2 cellular contexts compared by ENCODE assay signal in the genomic region with DNA sequence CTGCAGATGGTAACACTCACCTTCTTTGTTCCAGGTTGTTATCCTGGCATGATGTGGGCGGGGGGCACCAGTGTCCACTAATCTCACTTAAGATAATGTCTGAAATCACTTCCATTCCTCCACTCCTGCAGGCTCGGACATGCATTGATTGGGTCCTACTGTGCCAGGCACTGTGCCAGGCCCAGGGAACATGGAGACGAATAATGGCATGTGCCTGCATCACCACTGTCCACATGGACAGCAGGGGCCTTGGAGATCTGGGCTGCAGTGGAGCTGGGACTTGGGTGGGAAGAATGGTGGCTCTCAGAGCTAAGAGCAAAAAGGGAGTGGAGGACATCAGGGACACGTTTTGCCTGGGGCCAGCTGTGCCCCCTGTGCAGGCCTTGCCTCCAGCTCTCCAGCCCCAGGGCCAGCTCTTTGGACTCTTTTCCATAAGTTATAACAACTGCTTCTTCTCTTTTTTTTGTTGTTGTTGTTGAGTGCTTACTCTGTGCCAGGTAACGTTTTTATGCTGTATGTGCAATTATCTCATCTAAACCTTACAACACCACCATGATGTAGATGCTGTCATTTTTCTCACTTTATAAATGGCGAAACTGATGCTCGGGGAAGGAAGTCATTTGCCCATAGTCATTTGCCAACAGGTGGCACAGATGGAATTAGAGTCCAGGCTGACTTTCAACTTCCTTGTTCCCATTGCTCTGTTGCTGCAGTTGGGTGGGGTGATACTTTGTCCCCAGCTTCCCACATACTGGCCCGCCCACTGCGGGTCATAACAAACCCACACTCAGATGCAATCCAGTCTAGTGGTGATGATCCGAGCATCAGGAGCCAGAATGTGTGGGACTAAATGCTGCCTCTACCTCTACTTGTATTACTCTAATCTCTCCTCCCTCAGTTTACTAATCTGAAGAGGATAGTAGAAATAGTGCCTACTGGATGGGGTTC.
TF ChIP-seq lines count a peak whose summit lies in the region.

No MANE protein-coding gene starts in this region.

TF ChIP-seq in A549, 52 proteins besides CTCF, POLR2A, EP300 and RAD21:
- TF ChIP-seq, protein P1, sequence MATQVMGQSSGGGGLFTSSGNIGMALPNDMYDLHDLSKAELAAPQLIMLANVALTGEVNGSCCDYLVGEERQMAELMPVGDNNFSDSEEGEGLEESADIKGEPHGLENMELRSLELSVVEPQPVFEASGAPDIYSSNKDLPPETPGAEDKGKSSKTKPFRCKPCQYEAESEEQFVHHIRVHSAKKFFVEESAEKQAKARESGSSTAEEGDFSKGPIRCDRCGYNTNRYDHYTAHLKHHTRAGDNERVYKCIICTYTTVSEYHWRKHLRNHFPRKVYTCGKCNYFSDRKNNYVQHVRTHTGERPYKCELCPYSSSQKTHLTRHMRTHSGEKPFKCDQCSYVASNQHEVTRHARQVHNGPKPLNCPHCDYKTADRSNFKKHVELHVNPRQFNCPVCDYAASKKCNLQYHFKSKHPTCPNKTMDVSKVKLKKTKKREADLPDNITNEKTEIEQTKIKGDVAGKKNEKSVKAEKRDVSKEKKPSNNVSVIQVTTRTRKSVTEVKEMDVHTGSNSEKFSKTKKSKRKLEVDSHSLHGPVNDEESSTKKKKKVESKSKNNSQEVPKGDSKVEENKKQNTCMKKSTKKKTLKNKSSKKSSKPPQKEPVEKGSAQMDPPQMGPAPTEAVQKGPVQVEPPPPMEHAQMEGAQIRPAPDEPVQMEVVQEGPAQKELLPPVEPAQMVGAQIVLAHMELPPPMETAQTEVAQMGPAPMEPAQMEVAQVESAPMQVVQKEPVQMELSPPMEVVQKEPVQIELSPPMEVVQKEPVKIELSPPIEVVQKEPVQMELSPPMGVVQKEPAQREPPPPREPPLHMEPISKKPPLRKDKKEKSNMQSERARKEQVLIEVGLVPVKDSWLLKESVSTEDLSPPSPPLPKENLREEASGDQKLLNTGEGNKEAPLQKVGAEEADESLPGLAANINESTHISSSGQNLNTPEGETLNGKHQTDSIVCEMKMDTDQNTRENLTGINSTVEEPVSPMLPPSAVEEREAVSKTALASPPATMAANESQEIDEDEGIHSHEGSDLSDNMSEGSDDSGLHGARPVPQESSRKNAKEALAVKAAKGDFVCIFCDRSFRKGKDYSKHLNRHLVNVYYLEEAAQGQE (IDR thresholded peaks at IDR 0.05), result no peak
- TF ChIP-seq MAFK (IDR thresholded peaks at IDR 0.05; ENCODE audit: partially characterized antibody) (peak; percentile 44), GATA3 (IDR thresholded peaks at IDR 0.05; ENCODE audit: borderline replicate concordance) (no peak), RCOR1 (IDR thresholded peaks at IDR 0.05; ENCODE audit: low read depth, low read length) (no peak)
TF ChIP-seq in A549: peak in this region for 1.

TF ChIP-seq in IMR-90, 13 proteins besides CTCF, POLR2A, EP300 and RAD21:
- TF ChIP-seq MXI1 (IDR thresholded peaks at IDR 0.05; ENCODE audit: borderline replicate concordance, low read depth, low read length), result no peak
- TF ChIP-seq MAZ (IDR thresholded peaks at IDR 0.05; ENCODE audit: borderline replicate concordance, low read depth, low read length), result no peak
- no peak for TF ChIP-seq CHD1 (IDR thresholded peaks at IDR 0.05; ENCODE audit: low read depth, low read length)
- TF ChIP-seq RFX5 (IDR thresholded peaks at IDR 0.05; ENCODE audit: low read depth, low read length), result no peak
- TF ChIP-seq MAFK (IDR thresholded peaks at IDR 0.05; ENCODE audit: low read depth, low read length), result 0 out of 2 replicates have a peak, but pooled peaks have one; percentile 8
- TF ChIP-seq CEBPB (IDR thresholded peaks at IDR 0.05; ENCODE audit: low read depth, low read length), result no peak
